12 cellular contexts compared by ENCODE assay signal in the genomic region with DNA sequence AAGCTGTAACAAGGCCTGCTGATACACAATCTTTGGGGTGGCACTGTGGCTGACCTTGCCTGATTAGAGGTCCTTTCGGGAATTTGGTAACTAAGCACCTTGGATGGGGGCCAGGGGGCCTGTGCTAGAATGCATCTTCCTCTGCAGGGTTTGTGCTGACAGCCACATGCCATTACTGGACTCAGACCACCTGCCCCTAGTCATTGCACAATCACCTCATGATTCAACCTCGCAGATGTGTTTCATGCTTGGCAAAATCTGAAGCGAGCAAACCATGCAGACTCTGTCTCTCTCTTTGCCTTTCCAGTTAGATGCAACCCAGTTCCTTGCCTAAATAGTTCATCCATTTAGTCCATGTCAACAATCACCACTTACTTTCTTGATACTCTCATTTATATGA.
A peak's percentile ranks its signal among the peaks of the same experiment; 100 is the strongest.
DNase-seq lines count a peak whose midpoint lies in the region; ATAC-seq and TF ChIP-seq lines count a peak whose summit lies in the region.
"Had no signal": no experiment of that assay in that cellular context is flagged by ENCODE, and none has a peak within 500 bp of the region (broad histone marks: within the 10 kb centered on the region; RNA-seq: fewer than 3 reads in every experiment).

No MANE protein-coding gene starts in this region.

- H3K4me3 ChIP-seq in NB4 (ENCODE audit: low read depth, low read length) (no peak overlapping the region), fibroblast of mammary gland (ENCODE audit: control insufficient read depth, low read depth, low read length) (no peak overlapping the region)

- no peak for ATAC-seq in left lobe of liver
- no peak for ATAC-seq in HG03469 (IDR thresholded peaks at IDR 0.05; ENCODE audit: unreplicated experiment)
- ATAC-seq: effector memory CD8-positive, alpha-beta T cell; natural killer cell treated with Interleukin-12 subunit alpha and Interleukin-12 subunit beta and Interleukin-15 and Interleukin-18, amount 100 ng/mL, for 72 hours had no signal

- TF ChIP-seq POLR2A in NB4 (IDR thresholded peaks at IDR 0.05; ENCODE audit: extremely low read depth, insufficient read length) = no peak

- DNase-seq in Daoy (ENCODE audit: low read depth) (peak; percentile 67), NB4 (ENCODE audit: low read depth) (peak; percentile 56), fibroblast of mammary gland (ENCODE audit: low read depth) (peak; percentile 94), mucosa of gallbladder (ENCODE audit: low spot score) (peak; percentile 60), left lobe of liver (ENCODE audit: low spot score) (no peak), mesenteric fat pad (ENCODE audit: low spot score) (no peak)
- DNase-seq in stimulated activated CD4-positive, alpha-beta T cell treated with anti-CD3 and anti-CD28 coated beads, Interleukin-4, amount 100 ng/mL, for 1 hour = no peak
- DNase-seq: CD4-positive, alpha-beta memory T cell; effector memory CD8-positive, alpha-beta T cell; KBM-7 had no signal

- TF ChIP-seq CTCF in NB4 (IDR thresholded peaks at IDR 0.05; ENCODE audit: low read depth, low read length) (no peak), fibroblast of mammary gland (conservative IDR thresholded peaks at IDR 0.05; ENCODE audit: control insufficient read depth, insufficient read depth, low read depth, low read length) (no peak)

Comparison
In these comparisons a context has a peak if more than half of its experiments do, and no peak if none do; other contexts are left out.
1. DNase-seq: peak in Daoy (single experiment), NB4 (single experiment), fibroblast of mammary gland (single experiment) and mucosa of gallbladder (single experiment); none in left lobe of liver (single experiment), stimulated activated CD4-positive, alpha-beta T cell treated with anti-CD3 and anti-CD28 coated beads, Interleukin-4, amount 100 ng/mL, for 1 hour (single experiment) and mesenteric fat pad (single experiment).